ENCODE assay signal across 8 cellular contexts in the genomic region with DNA sequence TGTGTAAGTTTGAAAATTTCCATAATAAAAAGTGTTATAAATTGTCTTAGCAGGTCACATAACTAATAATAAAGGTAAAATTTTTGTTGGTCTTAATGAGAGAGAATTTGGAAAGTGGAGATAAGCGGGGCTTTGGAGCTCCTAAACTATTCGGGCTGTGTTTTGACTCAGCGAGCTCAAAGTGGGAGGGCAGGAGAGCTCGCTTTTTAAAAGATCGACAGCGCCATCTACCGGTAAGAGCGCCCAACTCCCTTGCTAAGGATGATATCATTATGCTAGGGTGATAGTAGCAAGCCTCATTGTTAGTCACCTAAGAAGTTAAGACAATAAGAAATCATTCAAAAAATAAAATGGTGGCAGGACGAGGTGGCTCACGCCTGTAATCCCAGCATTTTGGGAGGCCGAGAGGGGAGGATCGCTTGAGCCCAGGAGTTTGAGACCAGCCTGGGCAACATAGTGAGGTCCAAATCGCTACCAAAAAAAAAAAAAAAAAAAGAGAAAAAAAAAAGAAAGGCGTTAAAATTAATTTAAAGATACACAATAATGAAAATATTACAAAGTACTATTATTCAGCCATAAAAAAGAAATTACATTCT. TPM values are rescaled to one million over a fixed set of nuclear protein-coding genes. Genes with fewer than 3 reads are reported as not detected.
A peak's percentile ranks its signal among the peaks of the same experiment; 100 is the strongest.
DNase-seq lines count a peak whose midpoint lies in the region; ATAC-seq and TF ChIP-seq lines count a peak whose summit lies in the region.

No MANE protein-coding gene starts in this region.

- H3K9ac ChIP-seq in Loucy (ENCODE audit: low read depth, low read length, poor library complexity, severe bottlenecking) = no peak overlapping the region

- H3K4me2 ChIP-seq in Loucy (ENCODE audit: low read depth, low read length, poor library complexity, severe bottlenecking) (peak overlapping the region; percentile 3), osteoblast (ENCODE audit: insufficient read depth, low read length) (peak overlapping the region; percentile 81)

- no peaks in the 10 kb centered on the region for H3K36me3 ChIP-seq in Loucy (ENCODE audit: insufficient read depth, low read length)
- no peaks in the 10 kb centered on the region for H3K36me3 ChIP-seq in SJCRH30
- no peaks in the 10 kb centered on the region for H3K36me3 ChIP-seq in osteoblast (ENCODE audit: insufficient read depth, low read length)
- no peaks in the 10 kb centered on the region for H3K36me3 ChIP-seq in thyroid gland

- H3K27ac ChIP-seq in SJCRH30 (peak overlapping the region; percentile 96), foreskin keratinocyte (peak overlapping the region; percentile 9), osteoblast (ENCODE audit: low read depth, low read length) (peak overlapping the region; percentile 77), thyroid gland (no peak overlapping the region)

- intact Hi-C loops in thyroid gland (cut with DNase I) = loop anchor here (10.0 kb wide), 2 partner anchors 253 to 343 kb away; a partner anchor contains a TSS

- 11 to 13% methylated on average over 14 of the region's 14 CpGs for WGBS in thyroid gland, 2 donors

- H3K4me3 ChIP-seq in Loucy (ENCODE audit: low read length, poor library complexity, severe bottlenecking) = no peak overlapping the region
- H3K4me3 ChIP-seq in SJCRH30 = peak overlapping the region; percentile 32
- H3K4me3 ChIP-seq in osteoblast (ENCODE audit: insufficient read depth, low read length) = peak overlapping the region; percentile 46
- no peak overlapping the region for H3K4me3 ChIP-seq in thyroid gland (replicated peaks in 1 of 3)

- H3K79me2 ChIP-seq in Loucy (ENCODE audit: insufficient read depth, low read length) (no peaks in the 10 kb centered on the region), osteoblast (ENCODE audit: insufficient read depth, low read length) (no peaks in the 10 kb centered on the region)

- TF ChIP-seq POLR2A in thyroid gland (IDR thresholded peaks at IDR 0.05) = no peak

- peaks cover 10% of the 10 kb centered on the region for H3K4me1 ChIP-seq in Loucy (ENCODE audit: insufficient read depth, low read length, poor library complexity, severe bottlenecking)
- H3K4me1 ChIP-seq in SJCRH30 = peaks cover 27% of the 10 kb centered on the region
- H3K4me1 ChIP-seq in foreskin keratinocyte = peaks cover 19% of the 10 kb centered on the region
- H3K4me1 ChIP-seq in osteoblast (ENCODE audit: insufficient read depth, low read length) = peaks cover 25% of the 10 kb centered on the region
- H3K4me1 ChIP-seq in thyroid gland = peaks cover 0 to 4% of the 10 kb centered on the region in 2 donors

- DNase-seq in NCI-H524 (lab: John Stamatoyannopoulos, UW) = peak; percentile 56 to 81
- DNase-seq in NCI-H524 treated with DMSO at 0.1 percent for 48 hours (lab: John Stamatoyannopoulos, UW) = no peak
- peak; percentile 77 to 92 for DNase-seq in SJCRH30
- peak; percentile 78 for DNase-seq in activated T-helper 9 cell treated with anti-CD3 and anti-CD28 coated beads, Interleukin-2, amount 50 U/mL, for 16 hours (ENCODE audit: low read depth)
- peak; percentile 60 to 80 for DNase-seq in foreskin keratinocyte
- DNase-seq in osteoblast (ENCODE audit: insufficient read length, low spot score, missing footprints) = peak; percentile 89
- DNase-seq in thyroid gland = peak; percentile 85 to 88

- no peaks in the 10 kb centered on the region for H3K9me2 ChIP-seq in Loucy (replicated peaks; ENCODE audit: low read depth, low read length)

- H3K9me3 ChIP-seq in Loucy (ENCODE audit: insufficient read depth, low read depth, low read length) = no peaks in the 10 kb centered on the region
- no peaks in the 10 kb centered on the region for H3K9me3 ChIP-seq in SJCRH30 (replicated peaks)
- no peaks in the 10 kb centered on the region for H3K9me3 ChIP-seq in osteoblast (ENCODE audit: low read depth, low read length)
- no peaks in the 10 kb centered on the region for H3K9me3 ChIP-seq in thyroid gland

- no peaks in the 10 kb centered on the region for H3F3A ChIP-seq in Loucy (ENCODE audit: low read depth)

- TF ChIP-seq CTCF in Loucy (conservative IDR thresholded peaks at IDR 0.05; ENCODE audit: low read length) (peak; percentile 75), foreskin keratinocyte (conservative IDR thresholded peaks at IDR 0.05) (peak; percentile 97), osteoblast (IDR thresholded peaks at IDR 0.05; ENCODE audit: extremely low read depth, low read depth, low read length) (peak; percentile 82), thyroid gland (IDR thresholded peaks at IDR 0.05) (peak in 5 of 6 experiments; percentile 70 to 85 (median 78))

- H2AFZ ChIP-seq in Loucy (ENCODE audit: low read length) = no peak overlapping the region
- no peak overlapping the region for H2AFZ ChIP-seq in osteoblast (ENCODE audit: low read length)

- H4K20me1 ChIP-seq in Loucy (ENCODE audit: insufficient read depth, low read length, poor library complexity, severe bottlenecking) (no peaks in the 10 kb centered on the region), osteoblast (ENCODE audit: insufficient read depth, low read length) (no peaks in the 10 kb centered on the region)

- ATAC-seq in foreskin keratinocyte = peak; percentile 79

- H3K27me3 ChIP-seq in Loucy (ENCODE audit: insufficient read depth, low read length, poor library complexity, severe bottlenecking) (no peaks in the 10 kb centered on the region), SJCRH30 (no peaks in the 10 kb centered on the region), foreskin keratinocyte (no peaks in the 10 kb centered on the region), osteoblast (ENCODE audit: insufficient read depth, low read length) (no peaks in the 10 kb centered on the region), thyroid gland (no peaks in the 10 kb centered on the region)

RNA-seq across cellular contexts. Expression of a gene that starts 24.8 kb away (rescaled TPM):
- 2.3 and 3.4 TPM in 2 replicates for total RNA-seq in SJCRH30 (2014; rRNA removed; shearing (Covaris generic))
- total RNA-seq in foreskin keratinocyte = 0.11 and 0.68 TPM in 2 replicates
- 0.16 and 0.78 TPM in 2 replicates for polyA plus RNA-seq in foreskin keratinocyte
- total RNA-seq in osteoblast = not detected in 2 replicates
- not detected for total RNA-seq in thyroid gland

RNA-seq across cellular contexts. Expression of a gene that starts 27.0 kb away (rescaled TPM):
- total RNA-seq in SJCRH30 (2014; rRNA removed; shearing (Covaris generic)) = 0.48 and 0.67 TPM in 2 replicates
- total RNA-seq in foreskin keratinocyte (7.4 and 10.5 TPM in 2 replicates), osteoblast (1.2 and 2.2 TPM in 2 replicates), thyroid gland (1 to 10 TPM; 1.6 to 3.8 (median 2.4) TPM)
- 12.5 and 19.7 TPM in 2 replicates for polyA plus RNA-seq in foreskin keratinocyte

RNA-seq across cellular contexts. Expression of a gene that starts 32.7 kb away (rescaled TPM):
- 0.06 TPM in 1 of 2 replicates, not detected in the other for total RNA-seq in SJCRH30 (2014; rRNA removed; shearing (Covaris generic))
- total RNA-seq in foreskin keratinocyte (0.88 and 1.3 TPM in 2 replicates), osteoblast (not detected in 2 replicates), thyroid gland (under 1 TPM in 1 of 4 donors, not detected in 3; 0.34 TPM)
- polyA plus RNA-seq in foreskin keratinocyte = 0.86 and 1.4 TPM in 2 replicates

RNA-seq across cellular contexts. Expression of a gene that starts 51.3 kb away (rescaled TPM):
- not detected in 2 replicates for total RNA-seq in SJCRH30 (2014; rRNA removed; shearing (Covaris generic))
- not detected in 2 replicates for total RNA-seq in foreskin keratinocyte
- not detected in 2 replicates for polyA plus RNA-seq in foreskin keratinocyte
- not detected in 2 replicates for total RNA-seq in osteoblast
- total RNA-seq in thyroid gland = not detected

Comparison
In these comparisons a context has a peak if more than half of its experiments do, and no peak if none do; other contexts are left out.
1. H3K4me3 ChIP-seq: peak in SJCRH30 (single experiment) and osteoblast (single experiment); none in Loucy (single experiment) and thyroid gland (0 of 3).
2. H3K27ac ChIP-seq: peak in SJCRH30 (single experiment), foreskin keratinocyte (single experiment) and osteoblast (single experiment); none in thyroid gland (0 of 3).
3. Peak in every context shown above with its lines, with median percentiles within 50 percentile points of each other: CTCF ChIP-seq.